Comparison of ENCODE assay signal across 1 cellular context in the genomic region with DNA sequence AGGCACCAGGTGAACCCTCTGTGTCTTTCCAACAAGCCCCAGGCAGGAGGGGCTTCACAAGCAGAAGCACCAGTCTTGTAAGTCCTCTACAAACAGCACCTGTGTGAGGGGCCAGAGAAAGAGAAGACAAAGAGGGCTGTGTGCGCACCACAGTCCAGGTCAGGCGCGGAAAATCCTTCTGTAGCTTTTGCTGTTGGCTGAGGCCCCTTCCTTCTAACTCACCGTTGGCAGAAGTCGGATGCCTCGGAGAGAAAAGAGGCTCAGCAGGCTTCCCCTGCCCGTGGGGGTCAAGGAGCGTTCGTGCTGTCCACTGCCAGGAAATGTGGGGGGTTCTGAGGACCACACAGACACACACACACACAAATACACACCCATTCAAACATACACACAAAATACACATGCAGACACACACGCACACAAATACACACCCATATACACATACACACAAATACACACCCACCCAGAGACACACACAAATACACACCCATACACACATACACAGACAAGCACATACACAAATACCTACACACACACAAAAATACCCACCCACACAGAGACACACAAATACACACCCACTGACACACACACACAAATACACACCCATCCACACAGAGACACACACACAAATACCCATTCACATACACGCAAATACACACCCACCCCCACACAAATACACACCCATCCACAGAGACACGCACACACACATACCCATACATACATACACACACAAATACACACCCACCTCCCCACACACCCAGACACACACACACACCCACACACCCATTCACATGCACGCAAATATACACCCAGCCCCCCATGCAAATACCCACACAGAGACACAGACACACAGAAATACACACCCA.
TF ChIP-seq lines count a peak whose summit lies in the region.

No MANE protein-coding gene starts in this region.

TF ChIP-seq in HEK293, 187 proteins besides CTCF, POLR2A, EP300 and RAD21 (continued from another document):
- TF ChIP-seq ZNF146 (tag by site-specific recombination; IDR thresholded peaks at IDR 0.05) (peak; percentile 5; the same call in 1 of the 2 replicates), ZNF292 (tag by site-specific recombination; IDR thresholded peaks at IDR 0.05; ENCODE audit: borderline replicate concordance, low read depth) (no peak), EGR2 (tag by site-specific recombination; IDR thresholded peaks at IDR 0.05; ENCODE audit: low read depth) (peak; percentile 96), ZNF24 (tag by site-specific recombination; IDR thresholded peaks at IDR 0.05) (no peak), ZNF266 (tag by site-specific recombination; IDR thresholded peaks at IDR 0.05; ENCODE audit: low read depth) (no peak), IKZF3 (tag by site-specific recombination; IDR thresholded peaks at IDR 0.05) (no peak), ZNF510 (tag by site-specific recombination; IDR thresholded peaks at IDR 0.05; ENCODE audit: insufficient replicate concordance) (no peak), ZNF571 (tag by site-specific recombination; IDR thresholded peaks at IDR 0.05) (0 out of 2 replicates have a peak, but pooled peaks have one; percentile 44), ZNF473 (tag by site-specific recombination; IDR thresholded peaks at IDR 0.05) (0 out of 2 replicates have a peak, but pooled peaks have one; percentile 7), REST (tag by site-specific recombination; IDR thresholded peaks at IDR 0.05) (no peak), ZSCAN4 (tag by site-specific recombination; IDR thresholded peaks at IDR 0.05) (peak; percentile 100), ZNF398 (tag by site-specific recombination; IDR thresholded peaks at IDR 0.05) (0 out of 2 replicates have a peak, but pooled peaks have one; percentile 8), ZSCAN23 (tag by site-specific recombination; IDR thresholded peaks at IDR 0.05) (peak; percentile 24; the same call in 1 of the 2 replicates)
- TF ChIP-seq, protein P1, sequence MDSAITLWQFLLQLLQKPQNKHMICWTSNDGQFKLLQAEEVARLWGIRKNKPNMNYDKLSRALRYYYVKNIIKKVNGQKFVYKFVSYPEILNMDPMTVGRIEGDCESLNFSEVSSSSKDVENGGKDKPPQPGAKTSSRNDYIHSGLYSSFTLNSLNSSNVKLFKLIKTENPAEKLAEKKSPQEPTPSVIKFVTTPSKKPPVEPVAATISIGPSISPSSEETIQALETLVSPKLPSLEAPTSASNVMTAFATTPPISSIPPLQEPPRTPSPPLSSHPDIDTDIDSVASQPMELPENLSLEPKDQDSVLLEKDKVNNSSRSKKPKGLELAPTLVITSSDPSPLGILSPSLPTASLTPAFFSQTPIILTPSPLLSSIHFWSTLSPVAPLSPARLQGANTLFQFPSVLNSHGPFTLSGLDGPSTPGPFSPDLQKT (IDR thresholded peaks at IDR 0.05; ENCODE audit: borderline replicate concordance, low read depth, low read length) = no peak
- TF ChIP-seq, protein P2, sequence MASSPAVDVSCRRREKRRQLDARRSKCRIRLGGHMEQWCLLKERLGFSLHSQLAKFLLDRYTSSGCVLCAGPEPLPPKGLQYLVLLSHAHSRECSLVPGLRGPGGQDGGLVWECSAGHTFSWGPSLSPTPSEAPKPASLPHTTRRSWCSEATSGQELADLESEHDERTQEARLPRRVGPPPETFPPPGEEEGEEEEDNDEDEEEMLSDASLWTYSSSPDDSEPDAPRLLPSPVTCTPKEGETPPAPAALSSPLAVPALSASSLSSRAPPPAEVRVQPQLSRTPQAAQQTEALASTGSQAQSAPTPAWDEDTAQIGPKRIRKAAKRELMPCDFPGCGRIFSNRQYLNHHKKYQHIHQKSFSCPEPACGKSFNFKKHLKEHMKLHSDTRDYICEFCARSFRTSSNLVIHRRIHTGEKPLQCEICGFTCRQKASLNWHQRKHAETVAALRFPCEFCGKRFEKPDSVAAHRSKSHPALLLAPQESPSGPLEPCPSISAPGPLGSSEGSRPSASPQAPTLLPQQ (tag by site-specific recombination; IDR thresholded peaks at IDR 0.05) = no peak
